27 cellular contexts compared by ENCODE assay signal in the genomic region with DNA sequence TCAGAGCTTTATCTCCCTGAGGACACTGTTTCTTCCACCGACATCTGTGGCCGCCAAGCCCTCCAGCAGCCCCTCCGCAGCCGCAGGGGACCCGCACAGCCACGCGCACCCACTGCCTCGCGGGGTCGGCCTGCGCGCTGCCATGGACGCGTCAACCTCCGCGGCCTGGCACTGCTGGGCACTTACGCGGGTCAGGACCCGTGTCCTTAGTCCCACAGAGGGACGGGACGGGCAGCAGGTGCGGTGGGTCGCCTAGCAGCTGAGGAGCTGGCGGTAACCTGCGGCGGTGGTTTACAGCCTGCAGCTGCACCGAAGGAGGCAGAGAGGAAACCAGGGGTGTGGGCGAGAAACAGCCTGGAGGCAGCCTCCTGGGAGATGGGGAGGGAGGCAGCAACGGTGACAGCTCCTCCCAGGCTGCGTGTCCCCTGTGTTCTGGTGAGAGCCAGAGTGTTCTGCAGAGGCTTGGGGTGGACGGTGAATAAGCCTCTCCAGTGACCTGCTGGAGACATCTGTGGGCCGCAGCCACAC.
"Had no signal": no experiment of that assay in that cellular context is flagged by ENCODE, and none has a peak within 500 bp of the region (broad histone marks: within the 10 kb centered on the region; RNA-seq: fewer than 3 reads in every experiment).

No MANE protein-coding gene starts in this region.

- ATAC-seq: foreskin keratinocyte, heart left ventricle, left lung, lower lobe of right lung, pancreas, right cardiac atrium had no signal

- H3K9ac ChIP-seq: neural progenitor cell had no signal

- FAIRE-seq: endothelial cell of umbilical vein, pancreas, small intestine had no signal

- H3K4me1 ChIP-seq: colonic mucosa, foreskin keratinocyte, heart left ventricle, left lung, lower lobe of right lung, neural progenitor cell, pancreas, stomach, transverse colon, uterus had no signal

- H3K36me3 ChIP-seq: colonic mucosa, heart left ventricle, left lung, lower lobe of right lung, neural progenitor cell, pancreas, stomach, thoracic aorta, transverse colon, uterus had no signal

- H3K4me3 Mint-ChIP-seq: endodermal cell; memory B cell; mesothelial cell of epicardium; natural killer cell treated with Interleukin-12 subunit alpha and Interleukin-12 subunit beta and Interleukin-15 and Interleukin-18, amount 100 ng/mL, for 72 hours; neural progenitor cell had no signal

- H3K4me1 Mint-ChIP-seq: endodermal cell, memory B cell, mesothelial cell of epicardium, neural progenitor cell had no signal

- DNase-seq: colonic mucosa; effector CD4-positive, alpha-beta T cell; endodermal cell; erythroblast; foreskin keratinocyte; heart left ventricle; hippocampal formation; islet precursor cell; lower lobe of right lung; occipital lobe; right cardiac atrium; small intestine; stimulated activated CD4-positive, alpha-beta T cell treated with anti-CD3 and anti-CD28 coated beads, Interleukin-12 subunit alpha, Interleukin-12 subunit beta, amount 100 ng/mL, for 4 hours; stimulated activated naive CD4-positive, alpha-beta T cell; stomach; substantia nigra; transverse colon; uterus had no signal

- H3K4me2 ChIP-seq: neural progenitor cell had no signal

- H3K27me3 Mint-ChIP-seq: memory B cell; natural killer cell treated with Interleukin-12 subunit alpha and Interleukin-12 subunit beta and Interleukin-15 and Interleukin-18, amount 100 ng/mL, for 72 hours; progenitor cell of endocrine pancreas had no signal

- H3K9me3 ChIP-seq: colonic mucosa, heart left ventricle, left lung, lower lobe of right lung, pancreas, thoracic aorta, transverse colon, uterus had no signal

- H3K27me3 ChIP-seq: colonic mucosa, heart left ventricle, left lung, neural progenitor cell, stomach, transverse colon had no signal

- H2AFZ ChIP-seq: neural progenitor cell had no signal

- H3K4me3 ChIP-seq: colonic mucosa, heart left ventricle, left lung, lower lobe of right lung, neural progenitor cell, pancreas, stomach, thoracic aorta, transverse colon, uterus had no signal

- H3K27ac Mint-ChIP-seq: endodermal cell; memory B cell; mesothelial cell of epicardium; natural killer cell treated with Interleukin-12 subunit alpha and Interleukin-12 subunit beta and Interleukin-15 and Interleukin-18, amount 100 ng/mL, for 72 hours; neural progenitor cell; progenitor cell of endocrine pancreas had no signal

- H3K36me3 Mint-ChIP-seq: memory B cell; mesothelial cell of epicardium; natural killer cell treated with Interleukin-12 subunit alpha and Interleukin-12 subunit beta and Interleukin-15 and Interleukin-18, amount 100 ng/mL, for 72 hours; neural progenitor cell had no signal

- H3K27ac ChIP-seq: colonic mucosa, foreskin keratinocyte, heart left ventricle, left lung, lower lobe of right lung, neural progenitor cell, pancreas, stomach, thoracic aorta, transverse colon, uterus had no signal

- H3K9me3 Mint-ChIP-seq: endodermal cell; memory B cell; mesothelial cell of epicardium; natural killer cell treated with Interleukin-12 subunit alpha and Interleukin-12 subunit beta and Interleukin-15 and Interleukin-18, amount 100 ng/mL, for 72 hours had no signal
